In genomic region chr19:1535699-1536098, GRCh38 we compare ENCODE assay signal across 2 cellular contexts. TPM values are rescaled to one million over a fixed set of nuclear protein-coding genes. Genes with fewer than 3 reads are reported as not detected.
"Had no signal": no experiment of that assay in that cellular context is flagged by ENCODE, and none has a peak within 500 bp of the region (broad histone marks: within the 10 kb centered on the region; RNA-seq: fewer than 3 reads in every experiment).

No MANE protein-coding gene starts in this region.

RNA-seq across cellular contexts. Expression of gene PLK5, which starts 11.8 kb away (rescaled TPM):
- total RNA-seq: LHCN-M2, M059J had no signal
